ENCODE assay signal across 8 cellular contexts in genomic region chr14:64673748-64674147, GRCh38.
A peak's percentile ranks its signal among the peaks of the same experiment; 100 is the strongest.
DNase-seq lines count a peak whose midpoint lies in the region; FAIRE-seq lines count a peak whose summit lies in the region.

No MANE protein-coding gene starts in this region.

- FAIRE-seq in RCC 7860 (lab: Jason Lieb, UNC): peak; percentile 71

- DNase-seq in NCI-H2171 treated with DMSO at 0.1 percent for 48 hours (lab: John Stamatoyannopoulos, UW) (peak; percentile 52), NCI-H2171 (lab: John Stamatoyannopoulos, UW) (no peak), RCC 7860 (ENCODE audit: low spot score) (peak; percentile 57), astrocyte of the hippocampus (ENCODE audit: low read depth, low spot score) (peak; percentile 33), NCI-H345 (lab: John Stamatoyannopoulos, UW) (no peak), NCI-H2196 treated with DMSO at 0.1 percent for 48 hours (lab: John Stamatoyannopoulos, UW; ENCODE audit: unreplicated experiment) (no peak), islet precursor cell (no peak)
- DNase-seq in stimulated activated CD8-positive, alpha-beta memory T cell treated with anti-CD3 and anti-CD28 coated beads, Interleukin-4, amount 100 ng/mL, for 24 hours (ENCODE audit: low read depth): peak; percentile 14

Comparison
In these comparisons a context has a peak if more than half of its experiments do, and no peak if none do; other contexts are left out.
1. DNase-seq: peak in NCI-H2171 treated with DMSO at 0.1 percent for 48 hours (single experiment), RCC 7860 (single experiment), astrocyte of the hippocampus (single experiment) and stimulated activated CD8-positive, alpha-beta memory T cell treated with anti-CD3 and anti-CD28 coated beads, Interleukin-4, amount 100 ng/mL, for 24 hours (single experiment); none in NCI-H2171 (single experiment), NCI-H345 (single experiment), NCI-H2196 treated with DMSO at 0.1 percent for 48 hours (single experiment) and islet precursor cell (single experiment).